Comparison of ENCODE assay signal across 8 cellular contexts in genomic region chr17:82781894-82782274, GRCh38. TPM values are rescaled to one million over a fixed set of nuclear protein-coding genes. Genes with fewer than 3 reads are reported as not detected.
DNase-seq lines count a peak whose midpoint lies in the region; ATAC-seq and FAIRE-seq lines count a peak whose summit lies in the region.

No MANE protein-coding gene starts in this region.

- peaks cover 4 to 12% of the 10 kb centered on the region in 2 donors for H3K36me3 Mint-ChIP-seq in naive B cell

- H3K27ac ChIP-seq in esophagus (ENCODE audit: low read depth in 2 of 2, low read length in 1 of 2), result peak overlapping the region; percentile 45 to 54

- H3K9me3 Mint-ChIP-seq in naive B cell, result peaks cover 0 to 3% (median 0%) of the 10 kb centered on the region in 7 donors

- peaks cover 9 to 12% (median 10%) of the 10 kb centered on the region in 3 donors for H3K4me1 Mint-ChIP-seq in naive B cell

- H3K9me3 ChIP-seq in esophagus (ENCODE audit: control insufficient read depth in 2 of 2, insufficient read depth in 1 of 2, low read depth in 1 of 2, low read length in 1 of 2), result no peaks in the 10 kb centered on the region

- H3K4me3 Mint-ChIP-seq in naive B cell, result peak overlapping the region in 1 of 8 donors; percentile 72

- WGBS in esophagus, 2 donors, result 24 to 25% methylated on average over 8 of the region's 8 CpGs

- peaks cover 9 to 19% of the 10 kb centered on the region in 2 donors for H3K36me3 ChIP-seq in esophagus (ENCODE audit: control insufficient read depth in 2 of 2, insufficient read depth in 2 of 2, low read length in 1 of 2)

- peak; percentile 100 for ATAC-seq in naive B cell (ENCODE audit: low read depth in 2 of 2)
- ATAC-seq in GM18517 (IDR thresholded peaks at IDR 0.05; ENCODE audit: unreplicated experiment), result no peak

- H3K27me3 ChIP-seq in esophagus (ENCODE audit: control insufficient read depth in 1 of 2, insufficient read depth in 2 of 2, low read length in 2 of 2), result no peaks in the 10 kb centered on the region

- H3K27me3 Mint-ChIP-seq in naive B cell, result peaks cover 0 to 4% (median 0%) of the 10 kb centered on the region in 3 donors

- FAIRE-seq in HTR-8/SVneo (lab: Jason Lieb, UNC), result no peak

- peak; percentile 74 for DNase-seq in GDM1 (lab: John Stamatoyannopoulos, UW)
- peak; percentile 94 for DNase-seq in HTR-8/SVneo (ENCODE audit: insufficient read length, low spot score)
- peak; percentile 85 for DNase-seq in OCI-M1 (lab: John Stamatoyannopoulos, UW)
- DNase-seq in activated T-cell treated with anti-CD3 and anti-CD28 coated beads for 24 hours (ENCODE audit: low read depth), result peak; percentile 71
- DNase-seq in naive B cell, result peak; percentile 87
- DNase-seq in stimulated activated CD8-positive, alpha-beta memory T cell treated with anti-CD3 and anti-CD28 coated beads, Interleukin-7, amount 100 ng/mL, for 24 hours (ENCODE audit: low read depth), result peak; percentile 56

- no peak overlapping the region for H3K4me3 ChIP-seq in esophagus (ENCODE audit: low read depth in 1 of 2, low read length in 2 of 2)

- H3K4me1 ChIP-seq in esophagus (ENCODE audit: control insufficient read depth in 2 of 2, insufficient read depth in 2 of 2, low read length in 1 of 2), result peaks cover 4 to 19% of the 10 kb centered on the region in 2 donors

- peak overlapping the region in 1 of 6 donors; percentile 9 for H3K27ac Mint-ChIP-seq in naive B cell

RNA-seq across cellular contexts. Expression of gene TBCD, which starts 30.0 kb away (rescaled TPM):
- 10 to 100 TPM; 54.4 to 62.8 TPM for polyA plus RNA-seq in esophagus
- 10 to 100 TPM; 23.6 to 34.7 (median 27.5) TPM for polyA plus RNA-seq in naive B cell (ENCODE audit: low read depth in 6 of 6)

RNA-seq across cellular contexts. Expression of gene FN3K, which starts 46.5 kb away (rescaled TPM):
- polyA plus RNA-seq in esophagus (1 to 10 TPM; 2.7 to 3.7 TPM), naive B cell (ENCODE audit: low read depth in 6 of 6) (not detected)

RNA-seq across cellular contexts. Expression of gene ZNF750, which starts 57.9 kb away (rescaled TPM):
- polyA plus RNA-seq in esophagus, result 100 to 1,000 TPM in 1 of 2 donors, 10 to 100 TPM in 1; 30.2 to 111 TPM
- under 1 TPM in 1 of 6 donors, not detected in 5; 0.12 TPM for polyA plus RNA-seq in naive B cell (ENCODE audit: low read depth in 6 of 6)

Comparison
In these comparisons a context has a peak if more than half of its experiments do, and no peak if none do; other contexts are left out.
1. RNA of gene ZNF750, which starts 57.9 kb away (polyA plus RNA-seq): 30.2 to 111 TPM in esophagus; 0.12 TPM in naive B cell; every median in the first group is over 10 times any median in the second.
2. Peak in every context shown above with its lines, with median percentiles within 50 percentile points of each other: DNase-seq.